In the genomic region with DNA sequence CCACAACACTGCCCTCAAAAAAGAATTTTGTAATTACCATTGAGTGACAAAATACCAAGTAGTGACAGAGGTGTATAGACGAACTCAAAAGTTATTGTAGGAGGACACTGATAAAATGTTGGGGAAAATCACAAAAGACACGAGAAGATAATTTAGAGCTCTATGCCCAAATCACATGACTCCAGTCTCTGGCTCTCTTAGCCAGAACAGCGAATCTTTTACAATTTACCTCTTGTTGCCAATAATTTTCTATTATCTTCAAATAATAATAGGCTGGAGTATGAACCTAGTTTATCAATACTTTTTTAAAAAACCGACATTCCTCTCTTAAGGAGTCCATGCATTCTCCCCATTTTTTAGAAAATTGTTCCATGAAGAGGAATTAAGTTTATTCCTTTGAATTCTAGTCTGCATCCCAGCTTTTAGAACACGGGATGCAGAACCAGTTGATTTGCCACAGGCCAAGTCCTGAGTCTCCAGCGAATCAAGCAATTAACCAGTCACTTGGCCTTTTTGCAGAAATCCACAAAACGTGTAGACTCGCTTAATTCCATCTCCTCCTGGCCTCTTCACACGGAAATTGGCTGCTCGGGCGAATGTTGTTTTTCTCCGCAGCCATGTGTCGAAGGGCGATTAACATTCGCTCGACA, we compare ENCODE assay signal across 9 cellular contexts. TPM values are rescaled to one million over a fixed set of nuclear protein-coding genes. Genes with fewer than 3 reads are reported as not detected.
DNase-seq lines count a peak whose midpoint lies in the region; ATAC-seq and TF ChIP-seq lines count a peak whose summit lies in the region.
"Had no signal": no experiment of that assay in that cellular context is flagged by ENCODE, and none has a peak within 500 bp of the region (broad histone marks: within the 10 kb centered on the region; RNA-seq: fewer than 3 reads in every experiment).

No MANE protein-coding gene starts in this region.

- H3K4me3 Mint-ChIP-seq in T-cell (peak overlapping the region; percentile 39 to 67 (median 57)), Caco-2 (ENCODE audit: unreplicated experiment) (no peak overlapping the region)
- H3K4me3 Mint-ChIP-seq in CD8-positive, alpha-beta memory T cell: peak overlapping the region in 2 of 7 donors; percentile 57 to 69

- H3K27me3 Mint-ChIP-seq in T-cell (peaks cover 50 to 60% of the 10 kb centered on the region in 2 donors), Caco-2 (ENCODE audit: insufficient read depth, unreplicated experiment) (peaks cover 15% of the 10 kb centered on the region)
- peaks cover 52 to 74% of the 10 kb centered on the region in 2 donors for H3K27me3 Mint-ChIP-seq in CD8-positive, alpha-beta memory T cell

- CTCF ChIA-PET in T-cell (lab: Charles Lee) (no interaction called here), Caco-2 (lab: Charles Lee) (no interaction called here)
- CTCF ChIA-PET in CD8-positive, alpha-beta memory T cell (lab: Charles Lee): no interaction called here

- no peak for ATAC-seq in T-cell (replicated peaks in 1 of 4)
- no peak for ATAC-seq in psoas muscle
- no peak for ATAC-seq in HG02798 (IDR thresholded peaks at IDR 0.05; ENCODE audit: poor library complexity, unreplicated experiment)
- no peak for ATAC-seq in HG03354 (IDR thresholded peaks at IDR 0.05; ENCODE audit: poor library complexity, severe bottlenecking, unreplicated experiment)

- in situ Hi-C loops in G401 (cut with HindIII; ENCODE audit: low sequenced_read_pairs): no loop called here

- H3K36me3 ChIP-seq in fibroblast of lung (ENCODE audit: control insufficient read depth, insufficient read depth, low read length) (no peaks in the 10 kb centered on the region), psoas muscle (ENCODE audit: insufficient read depth in 1 of 2, low read depth in 1 of 2) (no peaks in the 10 kb centered on the region), Caco-2 (ENCODE audit: control insufficient read depth, insufficient read depth, low read length) (no peaks in the 10 kb centered on the region)
- H3K36me3 ChIP-seq in CD8-positive, alpha-beta memory T cell (ENCODE audit: insufficient read depth, low read length): no peaks in the 10 kb centered on the region

- H3K9me3 Mint-ChIP-seq in T-cell: no peaks in the 10 kb centered on the region
- H3K9me3 Mint-ChIP-seq in Caco-2 (ENCODE audit: unreplicated experiment): no peaks in the 10 kb centered on the region
- no peaks in the 10 kb centered on the region for H3K9me3 Mint-ChIP-seq in CD8-positive, alpha-beta memory T cell

- TF ChIP-seq CTCF in fibroblast of lung (conservative IDR thresholded peaks at IDR 0.05 in 1 of 2, IDR thresholded peaks at IDR 0.05 in 1 of 2; ENCODE audit: low read depth in 1 of 2, low read length in 2 of 2) (no peak), psoas muscle (IDR thresholded peaks at IDR 0.05) (no peak), Caco-2 (IDR thresholded peaks at IDR 0.05; ENCODE audit: insufficient read depth in 1 of 2, low read depth in 1 of 2, low read length in 1 of 2, severe bottlenecking in 1 of 2, unreplicated experiment in 1 of 2) (no peak)

- H3K27ac Mint-ChIP-seq in T-cell (no peak overlapping the region), Caco-2 (ENCODE audit: unreplicated experiment) (no peak overlapping the region)
- H3K27ac Mint-ChIP-seq in CD8-positive, alpha-beta memory T cell: no peak overlapping the region

- peak; percentile 50 for DNase-seq in G401 (ENCODE audit: low spot score)
- DNase-seq in T-cell: no peak
- DNase-seq in fibroblast of lung (ENCODE audit: low read depth in 2 of 2): no peak
- no peak for DNase-seq in psoas muscle
- DNase-seq in Caco-2: no peak
- no peak for DNase-seq in CD8-positive, alpha-beta memory T cell

- no peaks in the 10 kb centered on the region for H4K20me1 ChIP-seq in fibroblast of lung (ENCODE audit: control insufficient read depth, extremely low read depth, insufficient read depth, low read length)

- H3K36me3 Mint-ChIP-seq in T-cell: no peaks in the 10 kb centered on the region
- no peaks in the 10 kb centered on the region for H3K36me3 Mint-ChIP-seq in Caco-2 (ENCODE audit: insufficient read depth, unreplicated experiment)
- no peaks in the 10 kb centered on the region for H3K36me3 Mint-ChIP-seq in CD8-positive, alpha-beta memory T cell

- peak overlapping the region; percentile 81 for H3K4me2 ChIP-seq in fibroblast of lung (ENCODE audit: extremely low read depth, insufficient read depth, low read length)

- peak overlapping the region; percentile 38 for H2AFZ ChIP-seq in fibroblast of lung (ENCODE audit: low read length)

- H3K4me1 Mint-ChIP-seq in T-cell: peaks cover 10 to 18% (median 15%) of the 10 kb centered on the region in 3 donors
- H3K4me1 Mint-ChIP-seq in Caco-2 (ENCODE audit: low read depth, unreplicated experiment): no peaks in the 10 kb centered on the region
- H3K4me1 Mint-ChIP-seq in CD8-positive, alpha-beta memory T cell: peaks cover 5 to 19% (median 6%) of the 10 kb centered on the region in 3 donors

- 9 to 10% (median 10%) methylated on average over 16 of the region's 16 CpGs for WGBS in psoas muscle, 3 donors

- H3K27ac ChIP-seq in fibroblast of lung (ENCODE audit: insufficient read depth, low read length) (no peak overlapping the region), psoas muscle (no peak overlapping the region)
- no peak overlapping the region for H3K27ac ChIP-seq in CD8-positive, alpha-beta memory T cell (ENCODE audit: low read depth, low read length)

- H3K27me3 ChIP-seq in fibroblast of lung (ENCODE audit: control insufficient read depth, insufficient read depth, low read length) (peaks cover 17% of the 10 kb centered on the region), psoas muscle (ENCODE audit: insufficient read depth in 3 of 3, low read length in 2 of 3) (peaks cover 0 to 51% (median 4%) of the 10 kb centered on the region in 3 donors), Caco-2 (replicated peaks; ENCODE audit: control insufficient read depth, insufficient read depth, low read length) (no peaks in the 10 kb centered on the region)
- H3K27me3 ChIP-seq in CD8-positive, alpha-beta memory T cell (ENCODE audit: insufficient read depth, low read length, poor library complexity, severe bottlenecking): peaks cover 28% of the 10 kb centered on the region

- BruUV-seq in Caco-2 (replicated peaks; lab: Mats Ljungman, UMichigan): no TSS peak

- intact Hi-C loops in psoas muscle (cut with DNase I) (no loop called here), Caco-2 (cut with micrococcal nuclease; ENCODE audit: unreplicated experiment) (no loop called here)

- peak overlapping the region; percentile 34 to 49 (median 42) for H3K4me3 ChIP-seq in fibroblast of lung (replicated peaks in 1 of 4; ENCODE audit: control extremely low read depth in 1 of 4, insufficient read depth in 1 of 4, low read depth in 3 of 4, low read length in 4 of 4)
- H3K4me3 ChIP-seq in psoas muscle: peak overlapping the region; percentile 60
- H3K4me3 ChIP-seq in Caco-2 (ENCODE audit: low read depth, low read length): no peak overlapping the region
- H3K4me3 ChIP-seq in CD8-positive, alpha-beta memory T cell (ENCODE audit: low read length): no peak overlapping the region

- H3K4me1 ChIP-seq in fibroblast of lung (ENCODE audit: control insufficient read depth, extremely low read depth, insufficient read depth, low read length) (no peaks in the 10 kb centered on the region), psoas muscle (peaks cover 7% of the 10 kb centered on the region), Caco-2 (no peaks in the 10 kb centered on the region)
- H3K4me1 ChIP-seq in CD8-positive, alpha-beta memory T cell (ENCODE audit: insufficient read depth, low read length): no peaks in the 10 kb centered on the region

- H3K79me2 ChIP-seq in fibroblast of lung (ENCODE audit: control insufficient read depth, insufficient read depth, low read length): no peaks in the 10 kb centered on the region

- H3K9me3 ChIP-seq in fibroblast of lung (ENCODE audit: control insufficient read depth, insufficient read depth, low read depth, low read length) (no peaks in the 10 kb centered on the region), psoas muscle (no peaks in the 10 kb centered on the region), Caco-2 (no peaks in the 10 kb centered on the region)
- H3K9me3 ChIP-seq in CD8-positive, alpha-beta memory T cell (ENCODE audit: low read length): no peaks in the 10 kb centered on the region

- no peak overlapping the region for H3K9ac ChIP-seq in fibroblast of lung (ENCODE audit: insufficient read depth, low read length)

- POLR2A ChIA-PET in T-cell (lab: Charles Lee) (interaction anchor here in 1 of 2 donors (0.6 kb wide), 1 partner anchor 18 kb away, joined by 3 read pairs; no protein-coding TSS in a partner anchor), Caco-2 (lab: Charles Lee) (no interaction called here)
- POLR2A ChIA-PET in CD8-positive, alpha-beta memory T cell (lab: Charles Lee): no interaction called here

RNA-seq across cellular contexts. Expression of a gene that starts 0.5 kb away (rescaled TPM):
- not detected in 2 replicates for total RNA-seq in G401 (2014; rRNA removed; shearing (Covaris generic))
- not detected for total RNA-seq in T-cell
- total RNA-seq in fibroblast of lung: 0.51 TPM in 1 of 2 replicates, not detected in the other
- not detected in 2 replicates for polyA plus RNA-seq in fibroblast of lung
- polyA plus RNA-seq in fibroblast of lung (2012): 0.28 TPM in 1 of 2 replicates, not detected in the other
- 1.1 TPM in 1 of 2 replicates, not detected in the other for polyA minus RNA-seq in fibroblast of lung (ENCODE audit: low replicate concordance)
- total RNA-seq in psoas muscle: not detected
- under 1 TPM in 1 of 3 donors, not detected in 2; 0.59 TPM for polyA plus RNA-seq in psoas muscle
- total RNA-seq in Caco-2 (2022): not detected in 2 replicates
- total RNA-seq in CD8-positive, alpha-beta memory T cell: not detected
- not detected for polyA plus RNA-seq in CD8-positive, alpha-beta memory T cell
- total RNA-seq: esophagus mucosa had no signal

RNA-seq across cellular contexts. Expression of a gene that starts 6.8 kb away (rescaled TPM):
- total RNA-seq in G401 (2014; rRNA removed; shearing (Covaris generic)): 6.6 and 7.5 TPM in 2 replicates
- total RNA-seq in T-cell (10 to 100 TPM; 18.6 to 22.3 (median 20.2) TPM), fibroblast of lung (2.3 and 4.3 TPM in 2 replicates), psoas muscle (10 to 100 TPM in 3 of 4 donors, 1 to 10 TPM in 1; 9.3 to 15.1 (median 13.2) TPM), Caco-2 (2022) (23.2 and 23.7 TPM in 2 replicates)
- polyA plus RNA-seq in fibroblast of lung (9.9 and 10.6 TPM in 2 replicates), psoas muscle (10 to 100 TPM in 2 of 3 donors, 1 to 10 TPM in 1; 6.1 to 20.3 (median 11.7) TPM)
- polyA plus RNA-seq in fibroblast of lung (2012): 8.7 and 8.9 TPM in 2 replicates
- 0.27 and 0.30 TPM in 2 replicates for polyA minus RNA-seq in fibroblast of lung (ENCODE audit: low replicate concordance)
- total RNA-seq in CD8-positive, alpha-beta memory T cell: 10 to 100 TPM; 31.6 to 33.6 TPM
- 36.0 TPM for polyA plus RNA-seq in CD8-positive, alpha-beta memory T cell

Comparison
In these comparisons a context has a peak if more than half of its experiments do, and no peak if none do; other contexts are left out.
1. H3K4me3 ChIP-seq: peak in fibroblast of lung (4 of 4) and psoas muscle (single experiment); none in Caco-2 (single experiment) and CD8-positive, alpha-beta memory T cell (single experiment).